Comparison of ENCODE assay signal across 27 cellular contexts in the genomic region with DNA sequence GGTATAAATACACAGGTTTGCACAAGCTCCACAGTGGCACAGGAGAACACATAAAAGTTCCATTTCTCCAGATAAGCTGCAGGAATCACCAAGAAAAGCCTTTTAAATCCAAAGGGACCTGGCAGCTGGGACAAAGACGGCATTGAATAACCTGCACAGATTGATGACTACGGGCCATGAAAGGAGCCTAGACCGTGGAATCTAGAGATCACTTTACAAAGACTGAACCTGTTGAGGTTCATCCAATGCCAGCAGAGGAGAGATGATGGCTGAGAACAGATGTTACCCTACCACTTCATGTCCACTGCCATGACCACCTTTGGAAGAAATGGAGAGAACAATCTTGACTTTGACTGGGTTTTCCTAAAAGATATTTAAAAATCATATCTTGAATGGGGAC.
"Had no signal": no experiment of that assay in that cellular context is flagged by ENCODE, and none has a peak within 500 bp of the region (broad histone marks: within the 10 kb centered on the region; RNA-seq: fewer than 3 reads in every experiment).

No MANE protein-coding gene starts in this region.

- H3K79me2 ChIP-seq: parathyroid adenoma had no signal

- H3K27me3 ChIP-seq: ascending aorta, cardiac muscle cell, colonic mucosa, right atrium auricular region had no signal

- H3K27ac Mint-ChIP-seq: activated CD4-positive, alpha-beta T cell treated with anti-CD3 and anti-CD28 coated beads for 36 hours; activated naive CD4-positive, alpha-beta T cell treated with anti-CD3 and anti-CD28 coated beads, Interleukin-2, amount 50 U/mL, for 24 hours; brain had no signal

- H3K36me3 Mint-ChIP-seq: activated naive CD4-positive, alpha-beta T cell treated with anti-CD3 and anti-CD28 coated beads, Interleukin-2, amount 50 U/mL, for 24 hours; brain had no signal

- H3K9me3 ChIP-seq: ascending aorta, colonic mucosa, esophagus squamous epithelium, mucosa of descending colon, right atrium auricular region, thoracic aorta had no signal

- H3K27ac ChIP-seq: ascending aorta, cardiac muscle cell, colonic mucosa, epithelial cell of prostate, esophagus squamous epithelium, parathyroid adenoma, right atrium auricular region, thoracic aorta had no signal

- H3K9ac ChIP-seq: parathyroid adenoma had no signal

- H3K4me1 ChIP-seq: ascending aorta, colonic mucosa, parathyroid adenoma had no signal

- DNase-seq: activated CD4-positive, alpha-beta T cell treated with anti-CD3 and anti-CD28 coated beads for 36 hours; activated CD4-positive, alpha-beta T cell treated with anti-CD3 and anti-CD28 coated beads, Interleukin-2, amount 50 U/mL, for 48 hours; activated CD4-positive, CD25-positive, alpha-beta regulatory T cell; activated CD8-positive, alpha-beta memory T cell treated with anti-CD3 and anti-CD28 coated beads for 24 hours; activated gamma-delta T cell; cerebellar nuclear complex; colonic mucosa; effector CD8-positive, alpha-beta T cell; esophagus squamous epithelium; foreskin melanocyte; left cardiac atrium; left ventricle myocardium superior; mucosa of descending colon; nucleus accumbens; stimulated activated CD4-positive, alpha-beta T cell treated with anti-CD3 and anti-CD28 coated beads, Interleukin-15, amount 100 ng/mL, for 24 hours; stimulated activated naive CD8-positive, alpha-beta T cell treated with anti-CD3 and anti-CD28 coated beads, Interleukin-15, Interleukin-2, amounts not matched to agents 100 U/mL and 50 U/mL, for 24 hours; trophoblast cell had no signal

- ATAC-seq: activated CD4-positive, alpha-beta T cell treated with anti-CD3 and anti-CD28 coated beads for 36 hours; left cardiac atrium; left ventricle myocardium superior; mucosa of descending colon; SK-N-SH treated with all-trans-retinoic acid at 6 μM for 48 hours; stimulated activated naive CD8-positive, alpha-beta T cell treated with anti-CD3 and anti-CD28 coated beads, Interleukin-15, Interleukin-2, amounts not matched to agents 100 U/mL and 50 U/mL, for 24 hours had no signal

- H3K4me1 Mint-ChIP-seq: activated CD4-positive, alpha-beta T cell treated with anti-CD3 and anti-CD28 coated beads for 36 hours; activated naive CD4-positive, alpha-beta T cell treated with anti-CD3 and anti-CD28 coated beads, Interleukin-2, amount 50 U/mL, for 24 hours; brain; neural crest cell had no signal

- H3K4me3 Mint-ChIP-seq: neural crest cell had no signal

- H3K4me3 ChIP-seq: ascending aorta, cardiac muscle cell, colonic mucosa, esophagus squamous epithelium, mucosa of descending colon, right atrium auricular region, thoracic aorta had no signal

- H3K36me3 ChIP-seq: ascending aorta, cardiac muscle cell, colonic mucosa, esophagus squamous epithelium, right atrium auricular region, thoracic aorta had no signal

- H2AFZ ChIP-seq: parathyroid adenoma had no signal

- H3K9me3 Mint-ChIP-seq: activated naive CD4-positive, alpha-beta T cell treated with anti-CD3 and anti-CD28 coated beads, Interleukin-2, amount 50 U/mL, for 24 hours had no signal
